Comparison of ENCODE assay signal across 8 cellular contexts in genomic region chr6:31619805-31620585, GRCh38.
DNase-seq lines count a peak whose midpoint lies in the region; ATAC-seq and TF ChIP-seq lines count a peak whose summit lies in the region.

No MANE protein-coding gene starts in this region.

- ATAC-seq in GM19372 (IDR thresholded peaks at IDR 0.05; ENCODE audit: low read depth, unreplicated experiment) (peak; percentile 87), HG03521 (IDR thresholded peaks at IDR 0.05; ENCODE audit: unreplicated experiment) (peak; percentile 81)

- no peak for TF ChIP-seq CTCF in C4-2B (conservative IDR thresholded peaks at IDR 0.05)

- DNase-seq in NCI-H69 (lab: John Stamatoyannopoulos, UW) (peak; percentile 99), dedifferentiated amniotic fluid mesenchymal stem cell (ENCODE audit: extremely low spot score) (peak; percentile 99), left kidney (ENCODE audit: low read depth, low spot score) (peak; percentile 100)
- DNase-seq in activated CD4-positive, alpha-beta T cell treated with anti-CD3 and anti-CD28 coated beads, Interleukin-2, amount 50 U/mL, for 1 hour: peak; percentile 94
- DNase-seq in stimulated activated CD4-positive, alpha-beta T cell treated with anti-CD3 and anti-CD28 coated beads, Interleukin-1b, Interleukin-23, amount 100 ng/mL, for 48 hours: peak; percentile 98

- peak overlapping the region; percentile 99 for H3K27ac ChIP-seq in C4-2B

Comparison
In these comparisons a context has a peak if more than half of its experiments do, and no peak if none do; other contexts are left out.
1. Peak in every context shown above with its lines: DNase-seq, ATAC-seq and H3K27ac ChIP-seq.